Comparison of ENCODE assay signal across 6 cellular contexts in genomic region chrX:111200327-111200726, GRCh38.
"Had no signal": no experiment of that assay in that cellular context is flagged by ENCODE, and none has a peak within 500 bp of the region (broad histone marks: within the 10 kb centered on the region; RNA-seq: fewer than 3 reads in every experiment).

No MANE protein-coding gene starts in this region.

- H3K27ac ChIP-seq: HL-60 had no signal

- H3K4me3 Mint-ChIP-seq: GM23338, H9, IgD-negative memory B cell had no signal

- H3K36me3 Mint-ChIP-seq: IgD-negative memory B cell had no signal

- H3K4me3 ChIP-seq: GM23338 had no signal

- DNase-seq: H9, HCEC 1CT had no signal

- H3K4me1 Mint-ChIP-seq: IgD-negative memory B cell had no signal

- H3K27ac Mint-ChIP-seq: IgD-negative memory B cell had no signal

- H2AFZ ChIP-seq: GM23338 had no signal

- H3K4me2 ChIP-seq: GM23338 had no signal

- ATAC-seq: GM23338, HepG2 had no signal
